ENCODE assay signal across 8 cellular contexts in the genomic region with DNA sequence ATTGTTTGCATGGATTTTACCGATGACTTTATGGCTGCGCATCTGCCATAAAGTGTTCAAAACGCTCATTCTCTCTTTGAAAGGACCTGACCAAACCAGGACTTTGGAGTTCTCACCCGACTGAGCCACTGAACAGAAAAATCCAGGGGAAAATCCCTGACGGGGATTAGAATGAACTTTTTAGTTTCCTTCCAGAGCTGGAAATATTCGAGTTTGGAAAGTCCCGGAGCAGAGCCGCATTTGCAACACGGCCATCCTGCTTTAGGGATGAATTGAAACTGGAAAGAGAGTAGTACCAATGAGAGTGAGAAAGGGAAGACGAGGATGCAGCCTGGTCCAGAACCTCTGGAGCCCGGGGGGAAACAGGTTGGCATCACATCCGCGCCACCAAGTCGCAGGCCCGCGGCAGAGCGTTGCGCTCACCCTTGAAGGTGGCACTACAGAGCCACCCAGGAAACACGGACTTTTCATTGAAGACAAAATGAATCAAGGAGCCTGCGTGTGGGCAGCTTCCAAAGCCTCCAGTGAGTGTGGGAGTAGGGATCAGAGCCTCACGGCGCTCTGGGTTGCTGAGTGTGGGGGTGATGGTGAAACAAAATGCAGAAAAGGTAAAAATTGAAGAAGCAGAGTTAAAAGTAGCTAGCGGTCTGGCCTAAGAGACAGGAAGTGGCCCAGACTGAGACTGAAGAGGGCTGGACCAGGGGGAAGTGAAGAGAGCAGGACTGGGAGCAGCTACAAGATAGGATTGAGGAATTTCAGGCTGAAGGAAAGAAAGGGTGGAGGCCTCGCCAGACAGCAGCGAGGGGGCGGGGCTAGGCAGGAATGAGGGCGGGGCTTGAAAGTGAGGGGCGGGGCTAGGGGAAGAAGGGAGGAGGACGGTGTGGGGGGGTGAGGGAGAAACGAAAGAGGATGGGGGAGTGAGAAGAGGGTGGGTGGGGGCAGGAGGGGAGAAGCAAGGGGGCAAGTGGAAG. TPM values are rescaled to one million over a fixed set of nuclear protein-coding genes. Genes with fewer than 3 reads are reported as not detected.
DNase-seq lines count a peak whose midpoint lies in the region; ATAC-seq and TF ChIP-seq lines count a peak whose summit lies in the region.

No MANE protein-coding gene starts in this region.

- intact Hi-C loops in CD4-positive, alpha-beta memory T cell (cut with micrococcal nuclease): loop anchor here (5.0 kb wide), 2 partner anchors 185 to 235 kb away; partner anchors contain the start of gene ARPC1A

- H3K27me3 ChIP-seq in CD4-positive, alpha-beta memory T cell (ENCODE audit: insufficient read depth, low read length): no peaks in the 10 kb centered on the region

- H3K9me3 Mint-ChIP-seq in CD4-positive, alpha-beta memory T cell: no peaks in the 10 kb centered on the region
- H3K9me3 Mint-ChIP-seq in activated CD8-positive, alpha-beta memory T cell treated with anti-CD3 and anti-CD28 coated beads, Interleukin-2, amount 10 ng/mL, durations not matched to agents 7 days and 5 days (ENCODE audit: low read depth): no peaks in the 10 kb centered on the region

- no peaks in the 10 kb centered on the region for H3K36me3 ChIP-seq in CD4-positive, alpha-beta memory T cell (ENCODE audit: insufficient read depth, low read length)

- ATAC-seq in activated CD8-positive, alpha-beta memory T cell treated with anti-CD3 and anti-CD28 coated beads, Interleukin-2, amount 10 ng/mL, durations not matched to agents 7 days and 5 days: peak; percentile 21
- ATAC-seq in GM19351 (IDR thresholded peaks at IDR 0.05; ENCODE audit: unreplicated experiment) (no peak), GM18517 (IDR thresholded peaks at IDR 0.05; ENCODE audit: unreplicated experiment) (no peak)

- peak overlapping the region; percentile 88 to 99 (median 93) for H3K4me3 Mint-ChIP-seq in CD4-positive, alpha-beta memory T cell
- peak overlapping the region; percentile 78 for H3K4me3 Mint-ChIP-seq in activated CD8-positive, alpha-beta memory T cell treated with anti-CD3 and anti-CD28 coated beads, Interleukin-2, amount 10 ng/mL, durations not matched to agents 7 days and 5 days

- H3K27ac ChIP-seq in CD4-positive, alpha-beta memory T cell (ENCODE audit: low read depth, low read length): peak overlapping the region; percentile 80

- peak overlapping the region; percentile 94 to 99 (median 97) for H3K27ac Mint-ChIP-seq in CD4-positive, alpha-beta memory T cell
- H3K27ac Mint-ChIP-seq in activated CD8-positive, alpha-beta memory T cell treated with anti-CD3 and anti-CD28 coated beads, Interleukin-2, amount 10 ng/mL, durations not matched to agents 7 days and 5 days: peak overlapping the region; percentile 83

- POLR2A ChIA-PET in CD4-positive, alpha-beta memory T cell (lab: Charles Lee; ENCODE audit: partially characterized antibody): interaction anchor here (0.6 to 1.5 kb wide), 9 partner anchors 11 to 1876 kb away, joined by 3 to 5 read pairs (median 3); partner anchors contain the start of gene ZSCAN25

- peaks cover 0 to 13% of the 10 kb centered on the region in 2 donors for H3K36me3 Mint-ChIP-seq in CD4-positive, alpha-beta memory T cell
- peaks cover 9% of the 10 kb centered on the region for H3K36me3 Mint-ChIP-seq in activated CD8-positive, alpha-beta memory T cell treated with anti-CD3 and anti-CD28 coated beads, Interleukin-2, amount 10 ng/mL, durations not matched to agents 7 days and 5 days

- H3K9me3 ChIP-seq in CD4-positive, alpha-beta memory T cell (ENCODE audit: control insufficient read depth in 1 of 2, low read length in 2 of 2): no peaks in the 10 kb centered on the region

- CTCF ChIA-PET in CD4-positive, alpha-beta memory T cell (lab: Charles Lee; ENCODE audit: partially characterized antibody): no interaction called here
- CTCF ChIA-PET in activated CD8-positive, alpha-beta memory T cell treated with anti-CD3 and anti-CD28 coated beads, Interleukin-2, amount 10 ng/mL, durations not matched to agents 7 days and 5 days (lab: Charles Lee): interaction anchor here (0.7 to 1.1 kb wide), 3 partner anchors 12 to 1626 kb away, joined by 3 to 4 read pairs (median 3); no protein-coding TSS in a partner anchor

- TF ChIP-seq CTCF in NB4 (IDR thresholded peaks at IDR 0.05; ENCODE audit: low read depth, low read length): no peak

- peak overlapping the region; percentile 24 to 49 for H3K4me3 ChIP-seq in CD4-positive, alpha-beta memory T cell (ENCODE audit: low read length in 2 of 2)
- H3K4me3 ChIP-seq in NB4 (ENCODE audit: low read depth, low read length): peak overlapping the region; percentile 32

- H3K4me1 Mint-ChIP-seq in CD4-positive, alpha-beta memory T cell: peaks cover 34 to 67% (median 48%) of the 10 kb centered on the region in 4 donors
- peaks cover 40% of the 10 kb centered on the region for H3K4me1 Mint-ChIP-seq in activated CD8-positive, alpha-beta memory T cell treated with anti-CD3 and anti-CD28 coated beads, Interleukin-2, amount 10 ng/mL, durations not matched to agents 7 days and 5 days

- DNase-seq in CD4-positive, alpha-beta memory T cell: peak; percentile 66 to 74 (median 69)
- DNase-seq in NB4 (ENCODE audit: low read depth) (peak; percentile 56), mesenteric fat pad (ENCODE audit: low spot score) (peak; percentile 87)
- peak; percentile 75 for DNase-seq in activated CD8-positive, alpha-beta memory T cell treated with anti-CD3 and anti-CD28 coated beads, Interleukin-2, amount 10 ng/mL, durations not matched to agents 7 days and 5 days
- DNase-seq in effector CD8-positive, alpha-beta T cell (lab: John Stamatoyannopoulos, UW): peak; percentile 56
- peak; percentile 30 to 77 (median 37) for DNase-seq in stimulated activated CD4-positive, alpha-beta T cell treated with anti-CD3 and anti-CD28 coated beads, TNF-alpha, amount 100 ng/mL, for 48 hours (ENCODE audit: low read depth in 3 of 3)

- no peak for TF ChIP-seq POLR2A in NB4 (IDR thresholded peaks at IDR 0.05; ENCODE audit: extremely low read depth, insufficient read length)

- H3K27me3 Mint-ChIP-seq in CD4-positive, alpha-beta memory T cell: no peaks in the 10 kb centered on the region
- peaks cover 3% of the 10 kb centered on the region for H3K27me3 Mint-ChIP-seq in activated CD8-positive, alpha-beta memory T cell treated with anti-CD3 and anti-CD28 coated beads, Interleukin-2, amount 10 ng/mL, durations not matched to agents 7 days and 5 days

- H3K4me1 ChIP-seq in CD4-positive, alpha-beta memory T cell (ENCODE audit: insufficient read depth, low read length): peaks cover 25% of the 10 kb centered on the region

RNA-seq across cellular contexts. Expression of gene SMURF1, which starts 1.9 kb away (rescaled TPM):
- 10 to 100 TPM; 21.4 to 23.2 TPM for total RNA-seq in CD4-positive, alpha-beta memory T cell
- polyA plus RNA-seq in CD4-positive, alpha-beta memory T cell: 1 to 10 TPM in 1 of 2 donors, under 1 TPM in 1; 0.88 to 4.3 TPM
- total RNA-seq in activated CD8-positive, alpha-beta memory T cell treated with anti-CD3 and anti-CD28 coated beads, Interleukin-2, amount 10 ng/mL, durations not matched to agents 7 days and 5 days: 10 to 100 TPM; 12.9 to 13.9 TPM
- total RNA-seq in mesenteric fat pad: 31.2 TPM

Comparison
In these comparisons a context has a peak if more than half of its experiments do, and no peak if none do; other contexts are left out.
1. DNase-seq: peak in every context shown above with its lines; median percentile 87 in mesenteric fat pad; 75 in activated CD8-positive, alpha-beta memory T cell treated with anti-CD3 and anti-CD28 coated beads, Interleukin-2, amount 10 ng/mL, durations not matched to agents 7 days and 5 days; 69 in CD4-positive, alpha-beta memory T cell; 56 in NB4; 56 in effector CD8-positive, alpha-beta T cell; 37 in stimulated activated CD4-positive, alpha-beta T cell treated with anti-CD3 and anti-CD28 coated beads, TNF-alpha, amount 100 ng/mL, for 48 hours.